Comparison of ENCODE assay signal across 27 cellular contexts in genomic region chr1:229203991-229204632, GRCh38.
A peak's percentile ranks its signal among the peaks of the same experiment; 100 is the strongest.
DNase-seq lines count a peak whose midpoint lies in the region; ATAC-seq, FAIRE-seq and TF ChIP-seq lines count a peak whose summit lies in the region.
"Had no signal": no experiment of that assay in that cellular context is flagged by ENCODE, and none has a peak within 500 bp of the region (broad histone marks: within the 10 kb centered on the region; RNA-seq: fewer than 3 reads in every experiment).

No MANE protein-coding gene starts in this region.

- no peaks in the 10 kb centered on the region for H3K36me3 ChIP-seq in SJCRH30
- no peaks in the 10 kb centered on the region for H3K36me3 ChIP-seq in mesendoderm (ENCODE audit: control insufficient read depth, insufficient read depth, low read length)
- H3K36me3 ChIP-seq in stomach smooth muscle (ENCODE audit: control insufficient read depth in 2 of 2, insufficient read depth in 2 of 2, low read length in 2 of 2) = no peaks in the 10 kb centered on the region
- H3K36me3 ChIP-seq in pancreas = no peaks in the 10 kb centered on the region
- H3K36me3 ChIP-seq: HAP-1, lower lobe of right lung, upper lobe of left lung, WERI-Rb-1 had no signal

- H3K27me3 Mint-ChIP-seq in H9 (ENCODE audit: low read depth) = peaks cover 2% of the 10 kb centered on the region
- H3K27me3 Mint-ChIP-seq: activated CD4-positive, alpha-beta T cell treated with anti-CD3 and anti-CD28 coated beads, Interleukin-2, amount 10 ng/mL, durations not matched to agents 7 days and 5 days; activated T-cell treated with anti-CD3 and anti-CD28 coated beads, Interleukin-2, amount 50 U/mL, for 24 hours; stimulated activated naive CD8-positive, alpha-beta T cell treated with anti-CD3 and anti-CD28 coated beads, Interleukin-15, amount 100 ng/mL, for 72 hours had no signal

- no peak overlapping the region for H2BK20ac ChIP-seq in H9 (ENCODE audit: low read depth, low read length, poor library complexity, severe bottlenecking)

- no peaks in the 10 kb centered on the region for H3K23me2 ChIP-seq in H9 (ENCODE audit: insufficient read length, low read depth, low read length, poor library complexity, severe bottlenecking)

- H3K4me2 ChIP-seq in H9 (ENCODE audit: insufficient read depth, insufficient read length, low read length) (no peak overlapping the region), mesendoderm (ENCODE audit: low read length) (no peak overlapping the region)

- intact Hi-C loops in pancreas (cut with DNase I) = no loop called here

- WGBS in H9 (ENCODE audit: extremely low coverage, insufficient read length, low lambda C conversion rate) = no CpG with 5 or more reads among the region's 11 CpGs
- WGBS in mesendoderm (ENCODE audit: extremely low coverage, insufficient coverage, low lambda C conversion rate) = no CpG with 5 or more reads among the region's 11 CpGs
- WGBS in pancreas, 2 donors = 86 to 94% methylated on average over 11 of the region's 11 CpGs

- H2AK5ac ChIP-seq in H9 (ENCODE audit: insufficient read length, low read length) = no peak overlapping the region
- H2AK5ac ChIP-seq in mesendoderm (ENCODE audit: low read length) = no peak overlapping the region

- H3K27me3 ChIP-seq in H9 (ENCODE audit: insufficient read depth, low read length) (no peaks in the 10 kb centered on the region), SJCRH30 (no peaks in the 10 kb centered on the region), mesendoderm (ENCODE audit: insufficient read depth, low read length, poor library complexity) (no peaks in the 10 kb centered on the region), stomach smooth muscle (ENCODE audit: control insufficient read depth in 1 of 2, insufficient read depth in 2 of 2, low read length in 2 of 2) (no peaks in the 10 kb centered on the region), pancreas (no peaks in the 10 kb centered on the region)
- H3K27me3 ChIP-seq: upper lobe of left lung had no signal

- H2AFZ ChIP-seq in H9 (ENCODE audit: low read length) = no peak overlapping the region

- no peak overlapping the region for H3K4me3 ChIP-seq in SJCRH30
- no peak overlapping the region for H3K4me3 ChIP-seq in mesendoderm (ENCODE audit: low read length)
- H3K4me3 ChIP-seq in stomach smooth muscle (ENCODE audit: low read length in 2 of 2) = no peak overlapping the region
- no peak overlapping the region for H3K4me3 ChIP-seq in pancreas
- H3K4me3 ChIP-seq: HAP-1, lower lobe of right lung, psoas muscle, upper lobe of left lung had no signal

- no peaks in the 10 kb centered on the region for H3K36me3 Mint-ChIP-seq in H9 (ENCODE audit: insufficient read depth in 1 of 3, low read depth in 3 of 3)

- H3K18ac ChIP-seq in H9 (ENCODE audit: insufficient read length, low read depth, low read length) = peak overlapping the region; percentile 28
- no peak overlapping the region for H3K18ac ChIP-seq in mesendoderm (ENCODE audit: low read length)

- H3K9me3 ChIP-seq in H9 (ENCODE audit: control insufficient read depth, low read depth, low read length) (no peaks in the 10 kb centered on the region), SJCRH30 (replicated peaks) (no peaks in the 10 kb centered on the region), stomach smooth muscle (ENCODE audit: control insufficient read depth in 2 of 2, low read length in 2 of 2) (no peaks in the 10 kb centered on the region), pancreas (no peaks in the 10 kb centered on the region)
- H3K9me3 ChIP-seq: HAP-1, lower lobe of right lung, psoas muscle, upper lobe of left lung had no signal

- no peaks in the 10 kb centered on the region for H3K9me3 Mint-ChIP-seq in H9
- H3K9me3 Mint-ChIP-seq: activated CD4-positive, alpha-beta T cell treated with anti-CD3 and anti-CD28 coated beads, Interleukin-2, amount 10 ng/mL, durations not matched to agents 7 days and 5 days; activated T-cell treated with anti-CD3 and anti-CD28 coated beads, Interleukin-2, amount 50 U/mL, for 24 hours; stimulated activated naive CD8-positive, alpha-beta T cell treated with anti-CD3 and anti-CD28 coated beads, Interleukin-15, amount 100 ng/mL, for 72 hours had no signal

- peak overlapping the region; percentile 70 to 87 (median 72); a peak in 5 of 7 replicates for H3K27ac Mint-ChIP-seq in H9

- H3K4ac ChIP-seq in H9 (ENCODE audit: low read depth, low read length) (no peak overlapping the region), mesendoderm (ENCODE audit: low read depth, low read length) (no peak overlapping the region)

- H2BK120ac ChIP-seq in H9 (ENCODE audit: low read depth, low read length, poor library complexity, severe bottlenecking) (no peak overlapping the region), mesendoderm (ENCODE audit: low read depth, low read length) (no peak overlapping the region)

- H3K14ac ChIP-seq in H9 (ENCODE audit: insufficient read depth, low read length) = no peak overlapping the region

- no peak overlapping the region for H4K91ac ChIP-seq in H9 (ENCODE audit: insufficient read length, low read depth, low read length)

- H3K9ac ChIP-seq in H9 (ENCODE audit: extremely low read depth, insufficient read length, low read length) (no peak overlapping the region), mesendoderm (ENCODE audit: low read length) (peak overlapping the region; percentile 23), stomach smooth muscle (ENCODE audit: low read length in 2 of 2) (no peak overlapping the region)

- H3K56ac ChIP-seq in H9 (ENCODE audit: insufficient read length, low read depth, low read length) (no peak overlapping the region), mesendoderm (ENCODE audit: low read length) (peak overlapping the region; percentile 11)

- FAIRE-seq in pancreas (lab: Jason Lieb, UNC) = no peak
- FAIRE-seq: GM18507, kidney had no signal

- H2BK5ac ChIP-seq in H9 (ENCODE audit: insufficient read length, low read length) (no peak overlapping the region), mesendoderm (ENCODE audit: low read length) (peak overlapping the region; percentile 28)

- H3K79me2 ChIP-seq in H9 (ENCODE audit: insufficient read depth, low read length) (no peaks in the 10 kb centered on the region), mesendoderm (ENCODE audit: control insufficient read depth, insufficient read depth, low read length) (no peaks in the 10 kb centered on the region)

- H2BK15ac ChIP-seq in H9 (ENCODE audit: low read depth, low read length) (no peak overlapping the region), mesendoderm (replicated peaks; ENCODE audit: low read depth) (no peak overlapping the region)

- H3K27ac ChIP-seq in H9 (ENCODE audit: insufficient read length, low read depth, low read length) (no peak overlapping the region), SJCRH30 (peak overlapping the region; percentile 21; the same call in 1 of the 2 replicates), mesendoderm (ENCODE audit: low read depth, low read length) (peak overlapping the region; percentile 58), stomach smooth muscle (ENCODE audit: low read length) (peak overlapping the region; percentile 88), pancreas (no peak overlapping the region)
- H3K27ac ChIP-seq: lower lobe of right lung, psoas muscle, upper lobe of left lung, WERI-Rb-1 had no signal

- no peaks in the 10 kb centered on the region for H3K79me1 ChIP-seq in H9 (ENCODE audit: insufficient read depth, low read depth, low read length, poor library complexity, severe bottlenecking)
- no peaks in the 10 kb centered on the region for H3K79me1 ChIP-seq in mesendoderm (ENCODE audit: low read length)

- H3K23ac ChIP-seq in H9 (ENCODE audit: insufficient read length, low read depth, low read length) = no peak overlapping the region
- H3K23ac ChIP-seq in mesendoderm (ENCODE audit: low read length) = no peak overlapping the region

- peak overlapping the region; percentile 47 for H3T11ph ChIP-seq in H9 (ENCODE audit: low read length)

- peaks cover 11% of the 10 kb centered on the region; the same call in 1 of the 2 replicates for H3K4me1 ChIP-seq in H9 (ENCODE audit: insufficient read depth, low read length)
- H3K4me1 ChIP-seq in SJCRH30 = peaks cover 31% of the 10 kb centered on the region
- H3K4me1 ChIP-seq in mesendoderm (ENCODE audit: control insufficient read depth, low read depth, low read length) = peaks cover 8% of the 10 kb centered on the region
- H3K4me1 ChIP-seq in stomach smooth muscle (ENCODE audit: control insufficient read depth, insufficient read depth, low read length) = peaks cover 31% of the 10 kb centered on the region
- H3K4me1 ChIP-seq in pancreas = no peaks in the 10 kb centered on the region
- H3K4me1 ChIP-seq: HAP-1 had no signal

- H3K4me3 Mint-ChIP-seq in H9 = no peak overlapping the region
- H3K4me3 Mint-ChIP-seq: activated CD4-positive, alpha-beta T cell treated with anti-CD3 and anti-CD28 coated beads, Interleukin-2, amount 10 ng/mL, durations not matched to agents 7 days and 5 days had no signal

- H2BK12ac ChIP-seq in H9 (ENCODE audit: insufficient read length, low read depth, low read length) = no peak overlapping the region

- DNase-seq in H9 (no peak), SJCRH30 (peak in 1 of 2 experiments; percentile 19), mesendoderm (no peak), EL (no peak), epidermal melanocyte (ENCODE audit: insufficient read length, low spot score) (no peak), pancreas (no peak)
- DNase-seq: activated CD4-positive, alpha-beta T cell treated with anti-CD3 and anti-CD28 coated beads, Interleukin-2, amount 10 ng/mL, durations not matched to agents 7 days and 5 days; activated gamma-delta T cell treated with Interleukin-2 at 50 U/mL for 16 hours; activated T-cell treated with anti-CD3 and anti-CD28 coated beads, Interleukin-2, amount 50 U/mL, for 24 hours; C1 segment of cervical spinal cord; cerebellar nuclear complex; kidney; lower lobe of right lung; NCI-H1048; NCI-H1694 treated with DMSO at 0.1 percent for 48 hours; NCI-H2171; NCI-H510A; psoas muscle; stimulated activated naive CD8-positive, alpha-beta T cell treated with anti-CD3 and anti-CD28 coated beads, Interleukin-15, amount 100 ng/mL, for 72 hours; T-helper 9 cell; upper lobe of left lung had no signal

- H3K4me1 Mint-ChIP-seq in H9 = peaks cover 42 to 44% of the 10 kb centered on the region in 2 experiments

- ATAC-seq in HG03095 (IDR thresholded peaks at IDR 0.05; ENCODE audit: unreplicated experiment) = no peak
- ATAC-seq in pancreas = no peak
- ATAC-seq: PC-3; stimulated activated naive CD8-positive, alpha-beta T cell treated with anti-CD3 and anti-CD28 coated beads, Interleukin-15, amount 100 ng/mL, for 72 hours had no signal

- no peaks in the 10 kb centered on the region for H4K20me1 ChIP-seq in H9 (ENCODE audit: control insufficient read depth, insufficient read depth, insufficient read length)

- H4K8ac ChIP-seq in H9 (replicated peaks; ENCODE audit: insufficient read length, low read depth, low read length) = no peak overlapping the region
- no peak overlapping the region for H4K8ac ChIP-seq in mesendoderm (ENCODE audit: low read depth, low read length)

- TF ChIP-seq CTCF in H9 (conservative IDR thresholded peaks at IDR 0.05) (no peak), pancreas (IDR thresholded peaks at IDR 0.05) (no peak)

- H4K5ac ChIP-seq in H9 (ENCODE audit: insufficient read length, low read depth, low read length) (no peak overlapping the region), mesendoderm (ENCODE audit: low read length) (no peak overlapping the region)

Comparison
In these comparisons a context has a peak if more than half of its experiments do, and no peak if none do; other contexts are left out.
1. H3K27ac ChIP-seq: peak in SJCRH30 (single experiment), mesendoderm (single experiment) and stomach smooth muscle (single experiment); none in H9 (single experiment) and pancreas (0 of 4).